In genomic region chrX:106894392-106894909, GRCh38 we compare ENCODE assay signal across 8 cellular contexts. TPM values are rescaled to one million over a fixed set of nuclear protein-coding genes. Genes with fewer than 3 reads are reported as not detected.
DNase-seq lines count a peak whose midpoint lies in the region; ATAC-seq lines count a peak whose summit lies in the region.

No MANE protein-coding gene starts in this region.

- no peak overlapping the region for H3K9ac ChIP-seq in GM23248

- H3K9me3 Mint-ChIP-seq in T-cell, result no peaks in the 10 kb centered on the region

- H3F3A ChIP-seq in GM23248 (ENCODE audit: insufficient read depth), result peaks cover 9% of the 10 kb centered on the region; the same call in 1 of the 2 replicates

- no peaks in the 10 kb centered on the region for H3K79me2 ChIP-seq in GM23248 (ENCODE audit: insufficient read depth)

- no peak overlapping the region for H3K4me2 ChIP-seq in GM23248 (ENCODE audit: unreplicated experiment)

- WGBS in GM23248 (ENCODE audit: low coverage in 1 of 2, low lambda C conversion rate in 2 of 2, missing lambda C conversion rate in 2 of 2), 2 experiments, result 14 to 25% methylated on average over 5 to 6 of the region's 6 CpGs
- no CpG with 5 or more reads among the region's 6 CpGs for WGBS in iPS DF 6.9 (ENCODE audit: insufficient coverage, insufficient read length)

- POLR2A ChIA-PET in T-cell (lab: Charles Lee), result no interaction called here

- H3K27ac ChIP-seq in GM23248 (peak overlapping the region; percentile 37), iPS DF 6.9 (ENCODE audit: low read length) (no peak overlapping the region)

- no peaks in the 10 kb centered on the region for H3K9me2 ChIP-seq in GM23248 (ENCODE audit: insufficient read depth)

- in situ Hi-C loops in G401 (cut with HindIII; ENCODE audit: low sequenced_read_pairs), result no loop called here
- in situ Hi-C loops in GM23248 (cut with MboI), result no loop called here

- H3K4me1 ChIP-seq in GM23248 (ENCODE audit: insufficient read depth) (peaks cover 24% of the 10 kb centered on the region), iPS DF 6.9 (ENCODE audit: control insufficient read depth, insufficient read depth, low read length) (no peaks in the 10 kb centered on the region; the same call in 1 of the 2 replicates)

- DNase-seq in G401 (ENCODE audit: low spot score), result peak; percentile 55
- peak; percentile 79 for DNase-seq in GM23248
- peak; percentile 52 for DNase-seq in NAMALWA (ENCODE audit: low spot score)
- DNase-seq in T-cell, result peak in 32 of 34 experiments; percentile 6 to 54 (median 28)
- DNase-seq in astrocyte of the hippocampus (ENCODE audit: low read depth, low spot score), result peak; percentile 82
- peak; percentile 22 for DNase-seq in iPS DF 6.9 (ENCODE audit: low read depth, low spot score)
- peak; percentile 24 for DNase-seq in stimulated activated CD4-positive, alpha-beta T cell treated with anti-CD3 and anti-CD28 coated beads, Interleukin-12 subunit alpha, Interleukin-12 subunit beta, amount 100 ng/mL, for 4 hours
- no peak for DNase-seq in GOT3 (lab: John Stamatoyannopoulos, UW)

- H3K4me3 Mint-ChIP-seq in T-cell, result no peak overlapping the region

- CTCF ChIA-PET in T-cell (lab: Charles Lee), result interaction anchor here (0.5 to 1.1 kb wide), 10 partner anchors 9 to 1000 kb away, joined by 3 to 5 read pairs (median 3); partner anchors contain the start of gene RIPPLY1 (in 1 of the 2)

- no peaks in the 10 kb centered on the region for H3K9me3 ChIP-seq in GM23248 (ENCODE audit: low read depth)
- H3K9me3 ChIP-seq in iPS DF 6.9 (ENCODE audit: control insufficient read depth, insufficient read depth, low read length), result no peaks in the 10 kb centered on the region

- peak overlapping the region; percentile 26; the same call in 1 of the 2 replicates for H2AFZ ChIP-seq in GM23248

- peaks cover 0 to 38% of the 10 kb centered on the region in 2 donors for H3K27me3 Mint-ChIP-seq in T-cell

- no peaks in the 10 kb centered on the region for H3K36me3 Mint-ChIP-seq in T-cell

- no peak overlapping the region for H3K27ac Mint-ChIP-seq in T-cell

- H3K4me3 ChIP-seq in GM23248 (no peak overlapping the region), iPS DF 6.9 (ENCODE audit: low read length) (no peak overlapping the region)

- ATAC-seq in T-cell (replicated peaks in 1 of 4), result peak in 3 of 4 experiments; percentile 27 to 63 (median 61)

- H4K20me1 ChIP-seq in GM23248 (ENCODE audit: insufficient read depth), result no peaks in the 10 kb centered on the region

- H3K27me3 ChIP-seq in GM23248 (replicated peaks; ENCODE audit: insufficient read depth) (no peaks in the 10 kb centered on the region), iPS DF 6.9 (ENCODE audit: control insufficient read depth, insufficient read depth, low read length) (no peaks in the 10 kb centered on the region)

- no peaks in the 10 kb centered on the region for H3K4me1 Mint-ChIP-seq in T-cell

- H3K36me3 ChIP-seq in GM23248 (ENCODE audit: low read depth) (no peaks in the 10 kb centered on the region), iPS DF 6.9 (ENCODE audit: control insufficient read depth, insufficient read depth, low read length) (no peaks in the 10 kb centered on the region)

RNA-seq across cellular contexts. Expression of gene RIPPLY1, which starts 8.7 kb away (rescaled TPM):
- not detected in 2 replicates for total RNA-seq in G401 (2014; rRNA removed; shearing (Covaris generic))
- total RNA-seq in GM23248 (2014; rRNA removed; shearing (Covaris generic)), result not detected in 2 replicates
- polyA plus RNA-seq in GM23248 (2016; fragmentation: Nextera tagmentation; extraction: Ambion mirVana), result not detected in 2 replicates
- total RNA-seq in T-cell, result not detected

RNA-seq across cellular contexts. Expression of gene CLDN2, which starts 25.8 kb away (rescaled TPM):
- total RNA-seq in G401 (2014; rRNA removed; shearing (Covaris generic)), result not detected in 2 replicates
- total RNA-seq in GM23248 (2014; rRNA removed; shearing (Covaris generic)), result not detected in 2 replicates
- not detected in 2 replicates for polyA plus RNA-seq in GM23248 (2016; fragmentation: Nextera tagmentation; extraction: Ambion mirVana)
- under 1 TPM in 2 of 5 donors, not detected in 3; 0.07 to 0.13 TPM for total RNA-seq in T-cell
